ENCODE assay signal across 1 cellular context in the genomic region with DNA sequence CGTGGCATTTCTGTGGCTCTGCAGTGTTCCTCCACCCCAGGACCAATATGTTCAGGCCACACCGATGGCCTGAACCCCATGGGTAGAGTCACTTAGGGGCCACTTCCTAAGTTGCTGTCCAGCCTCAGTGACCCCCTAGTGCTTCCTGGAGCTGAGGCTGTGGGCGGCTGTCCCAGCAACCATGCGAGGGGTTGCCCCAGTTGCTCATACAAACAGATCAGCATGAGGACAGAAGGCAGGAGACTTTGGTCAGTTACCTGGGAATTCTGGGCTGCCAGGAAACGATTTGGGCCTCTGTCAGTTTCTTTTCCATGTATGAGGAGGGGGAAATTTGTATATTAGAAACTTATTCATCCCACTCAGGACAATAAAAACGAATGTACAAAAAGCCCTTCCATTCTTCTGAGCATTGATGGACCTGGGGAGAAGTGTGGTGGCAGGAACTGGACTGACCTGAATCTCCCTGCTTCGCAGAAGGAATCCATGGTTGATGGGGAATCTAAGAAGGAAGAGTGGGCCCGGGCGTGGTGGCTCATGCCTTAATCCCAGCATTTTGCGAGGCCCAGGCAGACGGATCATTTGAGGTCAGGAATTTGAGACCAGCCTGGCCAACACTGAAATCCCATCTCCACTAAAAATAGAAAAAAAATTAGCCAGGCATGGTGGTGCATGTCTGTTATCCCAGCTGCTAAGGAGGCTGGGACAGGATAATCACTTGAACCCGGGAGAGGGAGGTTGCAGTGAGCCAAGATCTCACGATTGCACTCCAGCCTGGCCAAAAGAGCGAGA.
TF ChIP-seq lines count a peak whose summit lies in the region.

No MANE protein-coding gene starts in this region.

TF ChIP-seq in GM23338, 12 proteins besides CTCF, POLR2A, EP300 and RAD21 (continued from another document):
- no peak for TF ChIP-seq JUNB (IDR thresholded peaks at IDR 0.05; ENCODE audit: unreplicated experiment)
